In the genomic region with DNA sequence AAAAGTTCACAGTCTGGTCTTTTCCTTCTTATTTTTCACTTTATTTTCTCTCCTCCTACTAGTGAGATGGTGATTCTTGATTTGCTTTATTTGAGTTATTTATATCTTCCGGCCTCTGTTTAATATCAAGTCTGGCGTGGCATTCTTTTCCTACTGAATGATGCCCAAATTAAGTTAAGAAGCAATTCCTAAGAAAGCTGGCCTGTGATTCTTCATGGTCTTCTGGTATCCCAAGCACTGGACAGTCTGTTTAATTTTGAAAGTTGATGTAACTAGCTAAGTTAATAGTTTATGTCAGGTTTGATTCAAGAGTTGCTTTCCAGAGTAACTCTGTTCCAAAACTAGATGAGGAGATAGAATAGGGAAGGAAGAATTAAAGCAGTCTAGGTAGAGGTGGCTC, we compare ENCODE assay signal across 16 cellular contexts. TPM values are rescaled to one million over a fixed set of nuclear protein-coding genes. Genes with fewer than 3 reads are reported as not detected.
"Had no signal": no experiment of that assay in that cellular context is flagged by ENCODE, and none has a peak within 500 bp of the region (broad histone marks: within the 10 kb centered on the region; RNA-seq: fewer than 3 reads in every experiment).

No MANE protein-coding gene starts in this region.

- H3K27ac Mint-ChIP-seq: activated CD4-positive, alpha-beta memory T cell treated with anti-CD3 and anti-CD28 coated beads, Interleukin-2, amount 10 ng/mL, durations not matched to agents 7 days and 5 days; activated naive CD4-positive, alpha-beta T cell treated with anti-CD3 and anti-CD28 coated beads, Interleukin-2, amount 50 U/mL, for 24 hours; stimulated activated memory B cell treated with anti-CD40 and anti-IgM and Interleukin-4, amounts not matched to agents 10 μg/mL and 1 μg/mL and 100 μg/mL, for 72 hours; T-helper 1 cell treated with Interleukin-12 subunit alpha and Interleukin-12 subunit beta and Interleukin-4 antibody, amounts not matched to agents 30 μg/mL and 1 μg/mL, for 36 hours; type B pancreatic cell had no signal

- H3K27ac ChIP-seq: adrenal gland, foreskin keratinocyte had no signal

- ATAC-seq: activated T-cell treated with anti-CD3 and anti-CD28 coated beads, Interleukin-2, amount 50 U/mL, for 4 hours; foreskin keratinocyte; stimulated activated memory B cell treated with anti-CD40 and anti-IgM and Interleukin-4, amounts not matched to agents 10 μg/mL and 1 μg/mL and 100 μg/mL, for 72 hours had no signal

- H3K4me1 Mint-ChIP-seq: activated CD4-positive, alpha-beta memory T cell treated with anti-CD3 and anti-CD28 coated beads, Interleukin-2, amount 10 ng/mL, durations not matched to agents 7 days and 5 days; activated naive CD4-positive, alpha-beta T cell treated with anti-CD3 and anti-CD28 coated beads, Interleukin-2, amount 50 U/mL, for 24 hours had no signal

- DNase-seq: activated CD4-positive, alpha-beta memory T cell treated with anti-CD3 and anti-CD28 coated beads, Interleukin-2, amount 10 ng/mL, durations not matched to agents 7 days and 5 days; activated CD4-positive, alpha-beta T cell treated with anti-CD3 and anti-CD28 coated beads for 4 hours; activated effector memory CD4-positive, alpha-beta T cell treated with Interleukin-2 at 50 U/mL for 16 hours; activated T-cell treated with anti-CD3 and anti-CD28 coated beads, Interleukin-2, amount 50 U/mL, for 4 hours; adrenal gland; foreskin keratinocyte; kidney glomerular epithelial cell; mesendoderm; retina; stimulated activated CD4-positive, alpha-beta T cell treated with anti-CD3 and anti-CD28 coated beads, Interleukin-2, amount 100 ng/mL, for 48 hours had no signal

- H3K9me3 Mint-ChIP-seq: activated CD4-positive, alpha-beta memory T cell treated with anti-CD3 and anti-CD28 coated beads, Interleukin-2, amount 10 ng/mL, durations not matched to agents 7 days and 5 days; activated naive CD4-positive, alpha-beta T cell treated with anti-CD3 and anti-CD28 coated beads, Interleukin-2, amount 50 U/mL, for 24 hours; activated T-cell treated with anti-CD3 and anti-CD28 coated beads, Interleukin-2, amount 50 U/mL, for 4 hours; neural crest cell; stimulated activated memory B cell treated with anti-CD40 and anti-IgM and Interleukin-4, amounts not matched to agents 10 μg/mL and 1 μg/mL and 100 μg/mL, for 72 hours; T-helper 1 cell treated with Interleukin-12 subunit alpha and Interleukin-12 subunit beta and Interleukin-4 antibody, amounts not matched to agents 30 μg/mL and 1 μg/mL, for 36 hours; type B pancreatic cell had no signal

- H3K4me1 ChIP-seq: adrenal gland had no signal

- H3K36me3 ChIP-seq: adrenal gland had no signal

- H3K4me3 Mint-ChIP-seq: activated CD4-positive, alpha-beta memory T cell treated with anti-CD3 and anti-CD28 coated beads, Interleukin-2, amount 10 ng/mL, durations not matched to agents 7 days and 5 days; activated naive CD4-positive, alpha-beta T cell treated with anti-CD3 and anti-CD28 coated beads, Interleukin-2, amount 50 U/mL, for 24 hours; activated T-cell treated with anti-CD3 and anti-CD28 coated beads, Interleukin-2, amount 50 U/mL, for 4 hours; neural crest cell; stimulated activated memory B cell treated with anti-CD40 and anti-IgM and Interleukin-4, amounts not matched to agents 10 μg/mL and 1 μg/mL and 100 μg/mL, for 72 hours; T-helper 1 cell treated with Interleukin-12 subunit alpha and Interleukin-12 subunit beta and Interleukin-4 antibody, amounts not matched to agents 30 μg/mL and 1 μg/mL, for 36 hours; type B pancreatic cell had no signal

- H3K36me3 Mint-ChIP-seq: activated naive CD4-positive, alpha-beta T cell treated with anti-CD3 and anti-CD28 coated beads, Interleukin-2, amount 50 U/mL, for 24 hours; stimulated activated memory B cell treated with anti-CD40 and anti-IgM and Interleukin-4, amounts not matched to agents 10 μg/mL and 1 μg/mL and 100 μg/mL, for 72 hours; type B pancreatic cell had no signal

- H3K27me3 Mint-ChIP-seq: activated CD4-positive, alpha-beta memory T cell treated with anti-CD3 and anti-CD28 coated beads, Interleukin-2, amount 10 ng/mL, durations not matched to agents 7 days and 5 days; activated naive CD4-positive, alpha-beta T cell treated with anti-CD3 and anti-CD28 coated beads, Interleukin-2, amount 50 U/mL, for 24 hours; stimulated activated memory B cell treated with anti-CD40 and anti-IgM and Interleukin-4, amounts not matched to agents 10 μg/mL and 1 μg/mL and 100 μg/mL, for 72 hours; type B pancreatic cell had no signal

- H3K27me3 ChIP-seq: adrenal gland, foreskin keratinocyte had no signal

- FAIRE-seq: colon had no signal

- H3K4me3 ChIP-seq: adrenal gland had no signal

- H3K9me3 ChIP-seq: adrenal gland had no signal

RNA-seq across cellular contexts. Expression of gene ENAH, which starts 9.2 kb away (rescaled TPM):
- total RNA-seq: activated CD4-positive, alpha-beta memory T cell treated with anti-CD3 and anti-CD28 coated beads, Interleukin-2, amount 10 ng/mL, durations not matched to agents 7 days and 5 days had no signal
